Comparison of ENCODE assay signal across 14 cellular contexts in the genomic region with DNA sequence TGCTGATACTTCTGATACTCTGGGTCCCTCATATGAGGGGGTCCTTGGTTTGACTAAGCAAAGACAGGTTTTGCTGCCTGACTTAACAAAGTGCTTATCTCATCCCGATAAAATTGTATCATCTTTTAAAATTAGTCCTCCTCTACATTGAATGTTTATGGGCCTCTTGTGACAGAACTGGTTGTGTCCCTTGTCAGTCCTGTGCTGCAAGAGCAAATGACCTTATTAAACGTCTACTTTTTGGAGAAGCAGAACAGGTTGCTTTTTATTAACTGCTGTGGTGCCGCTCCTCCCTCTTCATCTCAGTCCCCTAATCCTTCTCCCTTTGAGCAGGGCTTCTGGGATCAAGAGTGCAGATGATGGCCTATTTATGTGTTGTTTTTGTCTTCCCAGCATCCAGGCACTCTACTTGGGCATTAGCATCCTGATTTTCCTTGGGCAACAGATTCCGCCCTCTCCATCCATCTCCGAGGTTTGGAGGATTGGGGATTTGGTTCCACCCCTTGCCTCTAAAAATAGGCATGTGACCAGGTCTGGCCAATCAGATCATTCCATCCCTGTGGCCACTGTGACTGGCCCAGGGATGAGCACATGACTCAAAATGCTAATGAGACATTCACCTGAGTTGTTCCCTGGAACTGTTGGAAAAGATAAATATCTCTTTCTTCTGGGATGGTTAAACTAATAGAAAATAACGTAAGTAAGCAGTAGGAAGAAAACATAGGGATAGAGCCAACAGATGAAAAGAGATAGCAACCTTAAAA. TPM values are rescaled to one million over a fixed set of nuclear protein-coding genes. Genes with fewer than 3 reads are reported as not detected.
DNase-seq lines count a peak whose midpoint lies in the region; ATAC-seq and TF ChIP-seq lines count a peak whose summit lies in the region.
"Had no signal": no experiment of that assay in that cellular context is flagged by ENCODE, and none has a peak within 500 bp of the region (broad histone marks: within the 10 kb centered on the region; RNA-seq: fewer than 3 reads in every experiment).

No MANE protein-coding gene starts in this region.

- H3K9me3 Mint-ChIP-seq in activated B cell treated with CpG ODN at 0.5 μM for 24 hours: no peaks in the 10 kb centered on the region
- H3K9me3 Mint-ChIP-seq: activated T-helper 17 cell treated with anti-CD3 and anti-CD28 coated beads, Interleukin-2, amount 50 U/mL, for 72 hours had no signal

- peak overlapping the region; percentile 54; the same call in 1 of the 2 replicates for H2AFZ ChIP-seq in Loucy (ENCODE audit: low read length)
- no peak overlapping the region for H2AFZ ChIP-seq in trophoblast cell (ENCODE audit: insufficient read depth, low read length, poor library complexity)

- no peaks in the 10 kb centered on the region for H3F3A ChIP-seq in Loucy (ENCODE audit: low read depth)

- H3K9me3 ChIP-seq in Loucy (ENCODE audit: insufficient read depth, low read depth, low read length) (no peaks in the 10 kb centered on the region), trophoblast cell (ENCODE audit: insufficient read depth, low read depth, low read length) (no peaks in the 10 kb centered on the region)
- H3K9me3 ChIP-seq: upper lobe of right lung had no signal

- H3K79me1 ChIP-seq in trophoblast cell (ENCODE audit: low read length): peaks cover 8% of the 10 kb centered on the region

- H3K36me3 ChIP-seq in Loucy (ENCODE audit: insufficient read depth, low read length) (no peaks in the 10 kb centered on the region), trophoblast cell (ENCODE audit: control insufficient read depth in 1 of 2, insufficient read depth in 2 of 2, low read length in 2 of 2) (peaks cover 2 to 4% of the 10 kb centered on the region in 2 experiments)

- no peak overlapping the region for H2BK5ac ChIP-seq in trophoblast cell (ENCODE audit: low read depth, low read length, poor library complexity)

- intact Hi-C loops in activated B cell treated with CpG ODN at 0.5 μM for 24 hours (cut with micrococcal nuclease): loop anchor here (2.0 to 10.0 kb wide), 2 partner anchors 23 to 485 kb away; a partner anchor contains a TSS

- H3K14ac ChIP-seq in trophoblast cell (ENCODE audit: low read length): no peak overlapping the region

- peaks cover 21% of the 10 kb centered on the region for H3K36me3 Mint-ChIP-seq in activated B cell treated with CpG ODN at 0.5 μM for 24 hours (ENCODE audit: low read depth)

- H3K4me1 ChIP-seq in Loucy (ENCODE audit: insufficient read depth, low read length, poor library complexity, severe bottlenecking): peaks cover 19% of the 10 kb centered on the region
- H3K4me1 ChIP-seq in trophoblast cell (ENCODE audit: control insufficient read depth in 1 of 2, insufficient read depth in 2 of 2, low read length in 2 of 2): peaks cover 6 to 12% of the 10 kb centered on the region in 2 experiments

- H3K23ac ChIP-seq in trophoblast cell (ENCODE audit: low read length): no peak overlapping the region

- H3K4me3 Mint-ChIP-seq in activated B cell treated with CpG ODN at 0.5 μM for 24 hours: no peak overlapping the region

- H3K4me3 ChIP-seq in Loucy (ENCODE audit: low read length, poor library complexity, severe bottlenecking) (no peak overlapping the region), trophoblast cell (ENCODE audit: low read depth, low read length) (no peak overlapping the region)
- H3K4me3 ChIP-seq: upper lobe of right lung had no signal

- no peak overlapping the region for H2AK5ac ChIP-seq in trophoblast cell (ENCODE audit: low read length)

- POLR2A ChIA-PET in activated B cell treated with CpG ODN at 0.5 μM for 24 hours (lab: Charles Lee): interaction anchor here (1.0 kb wide), 1 partner anchor 111 kb away, joined by 3 read pairs; no protein-coding TSS in a partner anchor

- CTCF ChIA-PET in activated B cell treated with CpG ODN at 0.5 μM for 24 hours (lab: Charles Lee): no interaction called here

- no CpG with 5 or more reads among the region's 6 CpGs for WGBS in trophoblast cell (ENCODE audit: extremely low coverage, insufficient coverage, insufficient read length)

- H4K12ac ChIP-seq in trophoblast cell (ENCODE audit: low read depth, low read length): no peak overlapping the region

- H3K18ac ChIP-seq in trophoblast cell (ENCODE audit: low read length): no peak overlapping the region

- H3K9ac ChIP-seq in Loucy (ENCODE audit: low read depth, low read length, poor library complexity, severe bottlenecking): no peak overlapping the region
- H3K9ac ChIP-seq in trophoblast cell (ENCODE audit: low read length): peak overlapping the region; percentile 22

- no peaks in the 10 kb centered on the region for H3K27me3 ChIP-seq in Loucy (ENCODE audit: insufficient read depth, low read length, poor library complexity, severe bottlenecking)
- H3K27me3 ChIP-seq in trophoblast cell (ENCODE audit: insufficient read depth, low read length): no peaks in the 10 kb centered on the region
- H3K27me3 ChIP-seq: upper lobe of right lung had no signal

- H3K4me1 Mint-ChIP-seq in activated B cell treated with CpG ODN at 0.5 μM for 24 hours: peaks cover 36% of the 10 kb centered on the region

- peaks cover 20% of the 10 kb centered on the region for H4K20me1 ChIP-seq in Loucy (ENCODE audit: insufficient read depth, low read length, poor library complexity, severe bottlenecking)

- no peak overlapping the region for H4K91ac ChIP-seq in trophoblast cell (ENCODE audit: low read depth, low read length)

- no peak overlapping the region for H4K8ac ChIP-seq in trophoblast cell (ENCODE audit: low read depth, low read length)

- TF ChIP-seq CTCF in Loucy (conservative IDR thresholded peaks at IDR 0.05; ENCODE audit: low read length) (no peak), activated B cell treated with CpG ODN at 0.5 μM for 24 hours (IDR thresholded peaks at IDR 0.05) (no peak)

- H3K27ac ChIP-seq in trophoblast cell (ENCODE audit: low read depth, low read length): no peak overlapping the region
- H3K27ac ChIP-seq: upper lobe of right lung had no signal

- H3K9me2 ChIP-seq in Loucy (replicated peaks; ENCODE audit: low read depth, low read length): no peaks in the 10 kb centered on the region

- H3K27me3 Mint-ChIP-seq in activated B cell treated with CpG ODN at 0.5 μM for 24 hours: no peaks in the 10 kb centered on the region
- H3K27me3 Mint-ChIP-seq: activated T-helper 17 cell treated with anti-CD3 and anti-CD28 coated beads, Interleukin-2, amount 50 U/mL, for 72 hours had no signal

- no peak overlapping the region for H2BK120ac ChIP-seq in trophoblast cell (ENCODE audit: insufficient read depth, low read length, poor library complexity)

- DNase-seq in NCI-H524 (lab: John Stamatoyannopoulos, UW): peak; percentile 30 to 60
- no peak for DNase-seq in NCI-H524 treated with DMSO at 0.1 percent for 48 hours (lab: John Stamatoyannopoulos, UW)
- no peak for DNase-seq in activated B cell treated with CpG ODN at 0.5 μM for 24 hours
- peak in 1 of 2 donors; percentile 64 for DNase-seq in trophoblast cell
- no peak for DNase-seq in NOMO-1 treated with dmso at 0.1 percent for 144 hours (lab: John Stamatoyannopoulos, UW; ENCODE audit: unreplicated experiment)
- DNase-seq in activated CD4-positive, alpha-beta T cell treated with anti-CD3 and anti-CD28 coated beads, Interleukin-2, amount 50 U/mL, for 48 hours: no peak
- DNase-seq: activated CD4-positive, alpha-beta T cell treated with anti-CD3 and anti-CD28 coated beads for 48 hours; DMS79; left colon; upper lobe of right lung had no signal

- no peak overlapping the region for H3K4me2 ChIP-seq in Loucy (ENCODE audit: low read depth, low read length, poor library complexity, severe bottlenecking)
- H3K4me2 ChIP-seq in trophoblast cell (ENCODE audit: low read length): no peak overlapping the region

- H2BK12ac ChIP-seq in trophoblast cell (ENCODE audit: low read length): peak overlapping the region; percentile 91

- H3K4ac ChIP-seq in trophoblast cell (ENCODE audit: low read depth, low read length): no peak overlapping the region

- H3K27ac Mint-ChIP-seq in activated B cell treated with CpG ODN at 0.5 μM for 24 hours: peak overlapping the region; percentile 11
- H3K27ac Mint-ChIP-seq: activated T-helper 17 cell treated with anti-CD3 and anti-CD28 coated beads, Interleukin-2, amount 50 U/mL, for 72 hours had no signal

- ATAC-seq in activated B cell treated with CpG ODN at 0.5 μM for 24 hours (ENCODE audit: low read depth): no peak
- ATAC-seq in HG03571 (IDR thresholded peaks at IDR 0.05; ENCODE audit: unreplicated experiment): no peak
- ATAC-seq: activated T-helper 17 cell treated with anti-CD3 and anti-CD28 coated beads, Interleukin-2, amount 50 U/mL, for 72 hours; left colon; upper lobe of right lung had no signal

- H3K79me2 ChIP-seq in Loucy (ENCODE audit: insufficient read depth, low read length) (peaks cover 20% of the 10 kb centered on the region), trophoblast cell (ENCODE audit: control insufficient read depth, insufficient read depth, low read length, poor library complexity) (peaks cover 9% of the 10 kb centered on the region)

RNA-seq across cellular contexts. Expression of a gene that starts 2.9 kb away (rescaled TPM):
- 50.5 and 53.3 TPM in 2 replicates for total RNA-seq in activated B cell treated with CpG ODN at 0.5 μM for 24 hours
- polyA plus RNA-seq in trophoblast cell (2013): 43.8 and 44.0 TPM in 2 replicates

RNA-seq across cellular contexts. Expression of a gene that starts 19.1 kb away (rescaled TPM):
- total RNA-seq in activated B cell treated with CpG ODN at 0.5 μM for 24 hours: not detected in 2 replicates
- 0.03 TPM in 2 replicates for polyA plus RNA-seq in trophoblast cell (2013)

RNA-seq across cellular contexts. Expression of a gene that starts 24.6 kb away (rescaled TPM):
- total RNA-seq in activated B cell treated with CpG ODN at 0.5 μM for 24 hours: 1.6 and 1.7 TPM in 2 replicates
- 0.37 and 0.38 TPM in 2 replicates for polyA plus RNA-seq in trophoblast cell (2013)

RNA-seq across cellular contexts. Expression of a gene that starts 33.1 kb away (rescaled TPM):
- not detected in 2 replicates for total RNA-seq in activated B cell treated with CpG ODN at 0.5 μM for 24 hours
- polyA plus RNA-seq in trophoblast cell (2013): 0.08 and 0.10 TPM in 2 replicates
- total RNA-seq: activated T-helper 17 cell treated with anti-CD3 and anti-CD28 coated beads, Interleukin-2, amount 50 U/mL, for 72 hours had no signal
- polyA plus RNA-seq: AG04450 had no signal

RNA-seq across cellular contexts. Expression of a gene that starts 46.6 kb away (rescaled TPM):
- not detected in 2 replicates for total RNA-seq in activated B cell treated with CpG ODN at 0.5 μM for 24 hours
- polyA plus RNA-seq in trophoblast cell (2013): 0.42 and 0.55 TPM in 2 replicates
- total RNA-seq: activated T-helper 17 cell treated with anti-CD3 and anti-CD28 coated beads, Interleukin-2, amount 50 U/mL, for 72 hours had no signal
- polyA plus RNA-seq: AG04450 had no signal

Comparison
In these comparisons a context has a peak if more than half of its experiments do, and no peak if none do; other contexts are left out.
1. DNase-seq: peak in NCI-H524 (2 of 2); none in NCI-H524 treated with DMSO at 0.1 percent for 48 hours (single experiment), activated B cell treated with CpG ODN at 0.5 μM for 24 hours (single experiment), NOMO-1 treated with dmso at 0.1 percent for 144 hours (single experiment) and activated CD4-positive, alpha-beta T cell treated with anti-CD3 and anti-CD28 coated beads, Interleukin-2, amount 50 U/mL, for 48 hours (0 of 2).